8 cellular contexts compared by ENCODE assay signal in the genomic region with DNA sequence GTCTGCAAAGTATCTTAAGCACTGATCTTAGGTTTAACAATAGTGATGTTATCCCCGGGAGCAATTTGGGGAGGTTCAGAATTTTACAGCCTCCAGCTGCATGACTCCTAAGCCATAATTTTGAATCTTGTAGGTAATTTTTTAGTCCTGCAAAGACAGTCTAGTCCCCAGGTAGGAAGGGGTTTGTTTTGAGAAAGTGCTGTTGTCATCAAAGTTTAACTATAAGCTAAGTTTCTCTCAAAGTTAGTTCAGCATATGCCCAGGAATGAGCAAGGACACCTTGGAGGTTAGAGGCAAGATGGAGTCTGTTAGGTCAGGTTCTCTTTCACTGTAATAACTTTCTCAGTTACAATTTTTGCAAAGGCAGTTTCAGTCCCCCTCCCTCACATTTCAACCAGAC.
"Had no signal": no experiment of that assay in that cellular context is flagged by ENCODE, and none has a peak within 500 bp of the region (broad histone marks: within the 10 kb centered on the region; RNA-seq: fewer than 3 reads in every experiment).

No MANE protein-coding gene starts in this region.

- FAIRE-seq: G401.6, GM12878, GM12891, GM12892, GM18507, GM19239 had no signal

- H3K4me3 ChIP-seq: GM12878 had no signal

- DNase-seq: GDM1, GF-D8 had no signal

- ATAC-seq: GM12878 had no signal
